ENCODE assay signal across 1 cellular context in the genomic region with DNA sequence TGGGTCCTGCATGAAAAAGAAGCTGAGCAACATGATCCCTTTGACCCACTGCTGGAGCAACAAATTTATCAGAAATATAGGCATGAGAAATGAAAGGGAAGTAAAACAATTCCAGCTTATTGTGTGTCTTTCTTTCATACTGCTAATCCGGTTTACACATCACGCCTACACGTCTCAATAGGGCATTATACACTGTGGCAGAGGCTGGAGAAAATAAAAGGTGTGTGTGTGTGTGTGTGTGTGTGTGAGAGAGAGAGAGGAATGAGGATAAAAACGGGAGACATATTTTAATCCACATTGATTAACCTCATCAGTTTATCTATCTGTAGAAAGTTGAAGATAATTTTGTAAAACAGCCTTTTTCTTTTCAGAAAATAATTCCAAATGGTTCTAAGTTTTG.
TF ChIP-seq lines count a peak whose summit lies in the region.

No MANE protein-coding gene starts in this region.

TF ChIP-seq in GM23338, 12 proteins besides CTCF, POLR2A, EP300 and RAD21:
- TF ChIP-seq, protein P1, sequence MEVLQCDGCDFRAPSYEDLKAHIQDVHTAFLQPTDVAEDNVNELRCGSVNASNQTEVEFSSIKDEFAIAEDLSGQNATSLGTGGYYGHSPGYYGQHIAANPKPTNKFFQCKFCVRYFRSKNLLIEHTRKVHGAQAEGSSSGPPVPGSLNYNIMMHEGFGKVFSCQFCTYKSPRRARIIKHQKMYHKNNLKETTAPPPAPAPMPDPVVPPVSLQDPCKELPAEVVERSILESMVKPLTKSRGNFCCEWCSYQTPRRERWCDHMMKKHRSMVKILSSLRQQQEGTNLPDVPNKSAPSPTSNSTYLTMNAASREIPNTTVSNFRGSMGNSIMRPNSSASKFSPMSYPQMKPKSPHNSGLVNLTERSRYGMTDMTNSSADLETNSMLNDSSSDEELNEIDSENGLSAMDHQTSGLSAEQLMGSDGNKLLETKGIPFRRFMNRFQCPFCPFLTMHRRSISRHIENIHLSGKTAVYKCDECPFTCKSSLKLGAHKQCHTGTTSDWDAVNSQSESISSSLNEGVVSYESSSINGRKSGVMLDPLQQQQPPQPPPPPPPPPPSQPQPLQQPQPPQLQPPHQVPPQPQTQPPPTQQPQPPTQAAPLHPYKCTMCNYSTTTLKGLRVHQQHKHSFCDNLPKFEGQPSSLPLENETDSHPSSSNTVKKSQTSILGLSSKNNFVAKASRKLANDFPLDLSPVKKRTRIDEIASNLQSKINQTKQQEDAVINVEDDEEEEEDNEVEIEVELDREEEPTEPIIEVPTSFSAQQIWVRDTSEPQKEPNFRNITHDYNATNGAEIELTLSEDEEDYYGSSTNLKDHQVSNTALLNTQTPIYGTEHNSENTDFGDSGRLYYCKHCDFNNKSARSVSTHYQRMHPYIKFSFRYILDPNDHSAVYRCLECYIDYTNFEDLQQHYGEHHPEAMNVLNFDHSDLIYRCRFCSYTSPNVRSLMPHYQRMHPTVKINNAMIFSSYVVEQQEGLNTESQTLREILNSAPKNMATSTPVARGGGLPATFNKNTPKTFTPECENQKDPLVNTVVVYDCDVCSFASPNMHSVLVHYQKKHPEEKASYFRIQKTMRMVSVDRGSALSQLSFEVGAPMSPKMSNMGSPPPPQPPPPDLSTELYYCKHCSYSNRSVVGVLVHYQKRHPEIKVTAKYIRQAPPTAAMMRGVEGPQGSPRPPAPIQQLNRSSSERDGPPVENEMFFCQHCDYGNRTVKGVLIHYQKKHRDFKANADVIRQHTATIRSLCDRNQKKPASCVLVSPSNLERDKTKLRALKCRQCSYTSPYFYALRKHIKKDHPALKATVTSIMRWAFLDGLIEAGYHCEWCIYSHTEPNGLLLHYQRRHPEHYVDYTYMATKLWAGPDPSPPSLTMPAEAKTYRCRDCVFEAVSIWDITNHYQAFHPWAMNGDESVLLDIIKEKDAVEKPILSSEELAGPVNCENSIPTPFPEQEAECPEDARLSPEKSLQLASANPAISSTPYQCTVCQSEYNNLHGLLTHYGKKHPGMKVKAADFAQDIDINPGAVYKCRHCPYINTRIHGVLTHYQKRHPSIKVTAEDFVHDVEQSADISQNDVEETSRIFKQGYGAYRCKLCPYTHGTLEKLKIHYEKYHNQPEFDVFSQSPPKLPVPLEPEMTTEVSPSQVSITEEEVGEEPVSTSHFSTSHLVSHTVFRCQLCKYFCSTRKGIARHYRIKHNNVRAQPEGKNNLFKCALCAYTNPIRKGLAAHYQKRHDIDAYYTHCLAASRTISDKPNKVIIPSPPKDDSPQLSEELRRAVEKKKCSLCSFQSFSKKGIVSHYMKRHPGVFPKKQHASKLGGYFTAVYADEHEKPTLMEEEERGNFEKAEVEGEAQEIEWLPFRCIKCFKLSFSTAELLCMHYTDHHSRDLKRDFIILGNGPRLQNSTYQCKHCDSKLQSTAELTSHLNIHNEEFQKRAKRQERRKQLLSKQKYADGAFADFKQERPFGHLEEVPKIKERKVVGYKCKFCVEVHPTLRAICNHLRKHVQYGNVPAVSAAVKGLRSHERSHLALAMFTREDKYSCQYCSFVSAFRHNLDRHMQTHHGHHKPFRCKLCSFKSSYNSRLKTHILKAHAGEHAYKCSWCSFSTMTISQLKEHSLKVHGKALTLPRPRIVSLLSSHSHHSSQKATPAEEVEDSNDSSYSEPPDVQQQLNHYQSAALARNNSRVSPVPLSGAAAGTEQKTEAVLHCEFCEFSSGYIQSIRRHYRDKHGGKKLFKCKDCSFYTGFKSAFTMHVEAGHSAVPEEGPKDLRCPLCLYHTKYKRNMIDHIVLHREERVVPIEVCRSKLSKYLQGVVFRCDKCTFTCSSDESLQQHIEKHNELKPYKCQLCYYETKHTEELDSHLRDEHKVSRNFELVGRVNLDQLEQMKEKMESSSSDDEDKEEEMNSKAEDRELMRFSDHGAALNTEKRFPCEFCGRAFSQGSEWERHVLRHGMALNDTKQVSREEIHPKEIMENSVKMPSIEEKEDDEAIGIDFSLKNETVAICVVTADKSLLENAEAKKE (CRISPR knock-in tag; IDR thresholded peaks at IDR 0.05) = no peak
- TF ChIP-seq ZNF114 (CRISPR knock-in tag; IDR thresholded peaks at IDR 0.05) (no peak), EZH2 (IDR thresholded peaks at IDR 0.05; ENCODE audit: low read depth, unreplicated experiment) (no peak), STAT1 (IDR thresholded peaks at IDR 0.05; ENCODE audit: unreplicated experiment) (no peak)
- TF ChIP-seq, protein P2, sequence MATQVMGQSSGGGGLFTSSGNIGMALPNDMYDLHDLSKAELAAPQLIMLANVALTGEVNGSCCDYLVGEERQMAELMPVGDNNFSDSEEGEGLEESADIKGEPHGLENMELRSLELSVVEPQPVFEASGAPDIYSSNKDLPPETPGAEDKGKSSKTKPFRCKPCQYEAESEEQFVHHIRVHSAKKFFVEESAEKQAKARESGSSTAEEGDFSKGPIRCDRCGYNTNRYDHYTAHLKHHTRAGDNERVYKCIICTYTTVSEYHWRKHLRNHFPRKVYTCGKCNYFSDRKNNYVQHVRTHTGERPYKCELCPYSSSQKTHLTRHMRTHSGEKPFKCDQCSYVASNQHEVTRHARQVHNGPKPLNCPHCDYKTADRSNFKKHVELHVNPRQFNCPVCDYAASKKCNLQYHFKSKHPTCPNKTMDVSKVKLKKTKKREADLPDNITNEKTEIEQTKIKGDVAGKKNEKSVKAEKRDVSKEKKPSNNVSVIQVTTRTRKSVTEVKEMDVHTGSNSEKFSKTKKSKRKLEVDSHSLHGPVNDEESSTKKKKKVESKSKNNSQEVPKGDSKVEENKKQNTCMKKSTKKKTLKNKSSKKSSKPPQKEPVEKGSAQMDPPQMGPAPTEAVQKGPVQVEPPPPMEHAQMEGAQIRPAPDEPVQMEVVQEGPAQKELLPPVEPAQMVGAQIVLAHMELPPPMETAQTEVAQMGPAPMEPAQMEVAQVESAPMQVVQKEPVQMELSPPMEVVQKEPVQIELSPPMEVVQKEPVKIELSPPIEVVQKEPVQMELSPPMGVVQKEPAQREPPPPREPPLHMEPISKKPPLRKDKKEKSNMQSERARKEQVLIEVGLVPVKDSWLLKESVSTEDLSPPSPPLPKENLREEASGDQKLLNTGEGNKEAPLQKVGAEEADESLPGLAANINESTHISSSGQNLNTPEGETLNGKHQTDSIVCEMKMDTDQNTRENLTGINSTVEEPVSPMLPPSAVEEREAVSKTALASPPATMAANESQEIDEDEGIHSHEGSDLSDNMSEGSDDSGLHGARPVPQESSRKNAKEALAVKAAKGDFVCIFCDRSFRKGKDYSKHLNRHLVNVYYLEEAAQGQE (IDR thresholded peaks at IDR 0.05; ENCODE audit: unreplicated experiment) = no peak
- TF ChIP-seq, protein P3, sequence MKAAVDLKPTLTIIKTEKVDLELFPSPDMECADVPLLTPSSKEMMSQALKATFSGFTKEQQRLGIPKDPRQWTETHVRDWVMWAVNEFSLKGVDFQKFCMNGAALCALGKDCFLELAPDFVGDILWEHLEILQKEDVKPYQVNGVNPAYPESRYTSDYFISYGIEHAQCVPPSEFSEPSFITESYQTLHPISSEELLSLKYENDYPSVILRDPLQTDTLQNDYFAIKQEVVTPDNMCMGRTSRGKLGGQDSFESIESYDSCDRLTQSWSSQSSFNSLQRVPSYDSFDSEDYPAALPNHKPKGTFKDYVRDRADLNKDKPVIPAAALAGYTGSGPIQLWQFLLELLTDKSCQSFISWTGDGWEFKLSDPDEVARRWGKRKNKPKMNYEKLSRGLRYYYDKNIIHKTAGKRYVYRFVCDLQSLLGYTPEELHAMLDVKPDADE (IDR thresholded peaks at IDR 0.05) = no peak
